In the genomic region with DNA sequence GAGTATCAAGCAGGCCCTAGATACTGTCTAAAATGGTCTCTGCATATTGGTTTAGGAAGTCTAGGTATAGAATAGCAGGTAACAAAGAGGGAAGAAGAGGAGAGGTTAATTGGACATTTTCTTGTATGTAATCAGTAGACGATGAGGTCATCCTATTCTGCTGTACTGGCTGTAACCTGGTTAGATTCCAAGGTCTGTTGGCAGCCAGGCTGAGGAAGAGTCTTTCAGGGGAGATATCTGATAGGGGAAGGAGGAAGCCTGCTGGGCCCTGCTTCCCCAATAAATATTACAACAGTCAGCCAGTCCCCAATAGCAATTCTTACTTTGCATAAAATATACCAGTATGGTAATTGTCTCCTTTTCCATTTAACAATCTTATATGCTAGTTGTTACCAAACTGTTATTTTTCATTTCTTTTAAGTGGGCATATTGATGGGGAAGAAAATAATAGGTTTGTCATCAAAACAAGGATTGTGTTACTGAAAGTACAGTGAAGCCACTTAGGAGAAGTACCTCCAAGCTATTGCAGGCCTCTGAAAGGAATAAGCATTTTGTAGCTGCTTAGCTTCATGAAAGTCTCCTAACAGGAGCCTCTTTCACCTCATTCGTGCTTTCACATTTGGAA, we compare ENCODE assay signal across 11 cellular contexts.
DNase-seq lines count a peak whose midpoint lies in the region; ATAC-seq, FAIRE-seq and TF ChIP-seq lines count a peak whose summit lies in the region.
"Had no signal": no experiment of that assay in that cellular context is flagged by ENCODE, and none has a peak within 500 bp of the region (broad histone marks: within the 10 kb centered on the region; RNA-seq: fewer than 3 reads in every experiment).

No MANE protein-coding gene starts in this region.

- WGBS in transverse colon (ENCODE audit: low coverage in 1 of 2), 2 donors: 23 to 49% methylated on average over 2 of the region's 2 CpGs

- intact Hi-C loops in transverse colon (cut with DNase I; ENCODE audit: low total_unique reads): no loop called here

- no peak for TF ChIP-seq CTCF in transverse colon (IDR thresholded peaks at IDR 0.05)

- no peaks in the 10 kb centered on the region for H3K36me3 ChIP-seq in transverse colon

- no peak overlapping the region for H3K4me3 ChIP-seq in transverse colon

- peaks cover 17 to 53% (median 31%) of the 10 kb centered on the region in 4 donors for H3K4me1 ChIP-seq in transverse colon

- no peaks in the 10 kb centered on the region for H3K9me3 ChIP-seq in transverse colon

- FAIRE-seq in islet of Langerhans (lab: Jason Lieb, UNC): peak; percentile 94

- DNase-seq in DMS53 (lab: John Stamatoyannopoulos, UW) (peak; percentile 25), DMS53 treated with DMSO at 0.1 percent for 48 hours (lab: John Stamatoyannopoulos, UW; ENCODE audit: unreplicated experiment) (no peak), transverse colon (peak; percentile 61)
- DNase-seq in stimulated activated CD4-positive, alpha-beta T cell treated with anti-CD3 and anti-CD28 coated beads, Interleukin-15, amount 100 ng/mL, for 24 hours: no peak
- DNase-seq: activated B cell treated with CpG ODN at 0.5 μM for 24 hours, foreskin melanocyte had no signal

- H3K27me3 ChIP-seq in transverse colon: no peaks in the 10 kb centered on the region

- H3K27ac ChIP-seq in angular gyrus (ENCODE audit: low read depth, low read length) (peak overlapping the region; percentile 32), transverse colon (peak overlapping the region; percentile 33 to 59 (median 52))
- H3K27ac ChIP-seq: 22Rv1 had no signal

- no peak for TF ChIP-seq EP300 in transverse colon (IDR thresholded peaks at IDR 0.05; ENCODE audit: low read depth)

- in situ Hi-C loops in transverse colon (cut with MboI; ENCODE audit: low pct_ligation_motif_present in 1 of 4, low pct_unique_long_range_greater_than_20kb in 1 of 4, low sequenced_read_pairs in 3 of 4): no loop called here

- no peak for TF ChIP-seq POLR2A in transverse colon (IDR thresholded peaks at IDR 0.05)

- ATAC-seq in GM18519 (IDR thresholded peaks at IDR 0.05; ENCODE audit: low FRiP score, unreplicated experiment) (no peak), GM19463 (IDR thresholded peaks at IDR 0.05; ENCODE audit: unreplicated experiment) (no peak)

Comparison
In these comparisons a context has a peak if more than half of its experiments do, and no peak if none do; other contexts are left out.
1. DNase-seq: peak in DMS53 (single experiment) and transverse colon (single experiment); none in DMS53 treated with DMSO at 0.1 percent for 48 hours (single experiment) and stimulated activated CD4-positive, alpha-beta T cell treated with anti-CD3 and anti-CD28 coated beads, Interleukin-15, amount 100 ng/mL, for 24 hours (single experiment).